In the genomic region with DNA sequence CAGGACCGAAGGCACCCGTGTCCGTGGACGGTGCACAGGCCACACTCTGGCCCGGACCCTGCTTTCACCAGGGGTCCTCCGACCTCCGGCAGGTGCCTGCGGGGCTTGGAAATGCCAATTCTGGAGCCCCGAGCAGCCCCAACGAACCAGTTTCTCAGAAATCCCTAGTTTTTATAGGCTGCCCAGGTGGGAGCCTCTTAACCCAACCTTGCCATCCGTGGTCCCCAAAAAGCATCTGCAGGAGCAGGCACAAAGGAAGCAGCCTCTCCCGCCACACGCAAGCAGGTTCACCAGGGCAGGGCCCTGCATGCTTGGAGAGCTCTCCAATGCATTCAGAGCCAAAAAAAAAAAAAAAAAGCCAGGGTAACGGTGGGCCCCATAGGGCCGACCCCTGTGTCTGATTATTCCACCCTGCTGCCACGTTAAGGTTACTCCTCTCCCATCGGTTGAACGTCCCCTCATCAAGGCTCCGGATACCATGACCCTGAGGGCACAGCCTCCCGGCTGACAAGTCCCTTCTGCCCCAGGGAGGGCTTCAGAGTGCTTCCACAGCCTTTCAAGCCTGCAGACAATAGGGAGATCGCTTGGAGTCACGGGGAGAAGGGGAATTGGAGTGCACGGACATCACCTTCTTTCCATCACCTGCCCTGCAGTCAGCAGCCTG, we compare ENCODE assay signal across 8 cellular contexts. TPM values are rescaled to one million over a fixed set of nuclear protein-coding genes. Genes with fewer than 3 reads are reported as not detected.
DNase-seq lines count a peak whose midpoint lies in the region; ATAC-seq and TF ChIP-seq lines count a peak whose summit lies in the region.

No MANE protein-coding gene starts in this region.

- no peak for ATAC-seq in natural killer cell
- no peak for ATAC-seq in HG03342 (IDR thresholded peaks at IDR 0.05; ENCODE audit: unreplicated experiment)
- no peak for ATAC-seq in HG02588 (IDR thresholded peaks at IDR 0.05; ENCODE audit: unreplicated experiment)
- no peak for ATAC-seq in HG02610 (IDR thresholded peaks at IDR 0.05; ENCODE audit: unreplicated experiment)

- H3K27me3 ChIP-seq in KMS-11 (ENCODE audit: insufficient read depth, low read depth), result no peaks in the 10 kb centered on the region

- no peaks in the 10 kb centered on the region for H3K27me3 Mint-ChIP-seq in natural killer cell (ENCODE audit: low read depth in 2 of 2)

- H3K4me1 Mint-ChIP-seq in natural killer cell, result peaks cover 24 to 40% of the 10 kb centered on the region in 2 donors

- TF ChIP-seq CTCF in AG10803 (conservative IDR thresholded peaks at IDR 0.05; ENCODE audit: low read length) (no peak), KMS-11 (conservative IDR thresholded peaks at IDR 0.05; ENCODE audit: low read depth, low read length) (no peak), choroid plexus epithelial cell (conservative IDR thresholded peaks at IDR 0.05; ENCODE audit: low read depth, low read length) (no peak), natural killer cell (IDR thresholded peaks at IDR 0.05) (no peak)

- H3K36me3 Mint-ChIP-seq in natural killer cell, result no peaks in the 10 kb centered on the region

- H3K4me3 ChIP-seq in AG10803 (ENCODE audit: low read length) (peak overlapping the region; percentile 76), KMS-11 (IDR thresholded peaks at IDR 0.05; ENCODE audit: insufficient read depth, low read depth, low read length) (no peak overlapping the region), choroid plexus epithelial cell (ENCODE audit: low read depth, low read length) (peak overlapping the region; percentile 84)

- no peaks in the 10 kb centered on the region for H3K9me3 Mint-ChIP-seq in natural killer cell

- H3K27ac Mint-ChIP-seq in natural killer cell, result peak overlapping the region; percentile 83 to 86

- H3K36me3 ChIP-seq in KMS-11 (ENCODE audit: insufficient read depth), result no peaks in the 10 kb centered on the region

- peaks cover 33% of the 10 kb centered on the region for H3K79me2 ChIP-seq in KMS-11 (ENCODE audit: insufficient read depth, low read depth)

- peak overlapping the region; percentile 24; the same call in 1 of the 2 replicates for H3K27ac ChIP-seq in KMS-11

- H3K4me3 Mint-ChIP-seq in natural killer cell, result peak overlapping the region; percentile 83

- H3K4me2 ChIP-seq in KMS-11, result peak overlapping the region; percentile 76

- no peaks in the 10 kb centered on the region for H4K20me1 ChIP-seq in KMS-11 (ENCODE audit: insufficient read depth)

- H3K4me1 ChIP-seq in KMS-11 (ENCODE audit: low read depth, poor library complexity, severe bottlenecking), result peaks cover 28% of the 10 kb centered on the region

- intact Hi-C loops in natural killer cell (cut with micrococcal nuclease), result loop anchor here (5.0 kb wide), 1 partner anchor 41 kb away; the partner anchor contains the start of gene TUBB4B

- DNase-seq in AG10803 (ENCODE audit: low read depth), result no peak
- no peak for DNase-seq in choroid plexus epithelial cell (ENCODE audit: low read depth)
- DNase-seq in natural killer cell, result no peak
- DNase-seq in NCI-H2107 (lab: John Stamatoyannopoulos, UW), result no peak

- peak overlapping the region; percentile 73 for H2AFZ ChIP-seq in KMS-11 (ENCODE audit: low read depth)

- peak overlapping the region; percentile 47; the same call in 1 of the 2 replicates for H3K9ac ChIP-seq in KMS-11

RNA-seq across cellular contexts. Expression of gene TPRN, which starts 0.8 kb away (rescaled TPM):
- total RNA-seq in natural killer cell, result 10 to 100 TPM in 1 of 3 donors, 1 to 10 TPM in 2; 8.2 to 10.6 (median 8.4) TPM

RNA-seq across cellular contexts. Expression of gene TMEM203, which starts 4.1 kb away (rescaled TPM):
- total RNA-seq in natural killer cell, result 10 to 100 TPM; 22.1 to 30.5 (median 27.1) TPM

RNA-seq across cellular contexts. Expression of gene NDOR1, which starts 4.2 kb away (rescaled TPM):
- 10 to 100 TPM; 31.1 to 36.0 (median 31.9) TPM for total RNA-seq in natural killer cell

RNA-seq across cellular contexts. Expression of gene SSNA1, which starts 12.9 kb away (rescaled TPM):
- total RNA-seq in natural killer cell, result 10 to 100 TPM; 45.1 to 53.5 (median 52.2) TPM

RNA-seq across cellular contexts. Expression of gene ANAPC2, which starts 13.0 kb away (rescaled TPM):
- 100 to 1,000 TPM; 146 to 172 (median 171) TPM for total RNA-seq in natural killer cell
